Comparison of ENCODE assay signal across 12 cellular contexts in genomic region chr5:141855265-141856029, GRCh38. TPM values are rescaled to one million over a fixed set of nuclear protein-coding genes. Genes with fewer than 3 reads are reported as not detected.
A peak's percentile ranks its signal among the peaks of the same experiment; 100 is the strongest.
DNase-seq lines count a peak whose midpoint lies in the region; ATAC-seq, FAIRE-seq and TF ChIP-seq lines count a peak whose summit lies in the region.
"Had no signal": no experiment of that assay in that cellular context is flagged by ENCODE, and none has a peak within 500 bp of the region (broad histone marks: within the 10 kb centered on the region; RNA-seq: fewer than 3 reads in every experiment).

No MANE protein-coding gene starts in this region.

- TF ChIP-seq CTCF in brain (conservative IDR thresholded peaks at IDR 0.05), result no peak
- no peak for TF ChIP-seq CTCF in mesothelial cell of epicardium (IDR thresholded peaks at IDR 0.05; ENCODE audit: unreplicated experiment)

- ATAC-seq in HG03025 (IDR thresholded peaks at IDR 0.05; ENCODE audit: low FRiP score, unreplicated experiment), result no peak
- ATAC-seq in HG03135 (IDR thresholded peaks at IDR 0.05; ENCODE audit: unreplicated experiment), result no peak

- H3K36me3 Mint-ChIP-seq in brain (peaks cover 30% of the 10 kb centered on the region), mesothelial cell of epicardium (no peaks in the 10 kb centered on the region)

- H3K27ac Mint-ChIP-seq in brain (peak overlapping the region in 4 of 5 experiments; percentile 29 to 59 (median 50)), mesothelial cell of epicardium (peak overlapping the region; percentile 15)

- H3K4me1 Mint-ChIP-seq in brain (peaks cover 56% of the 10 kb centered on the region), mesothelial cell of epicardium (peaks cover 13% of the 10 kb centered on the region)

- DNase-seq in C1 segment of cervical spinal cord (lab: John Stamatoyannopoulos, UW), result peak in 8 of 14 donors; percentile 19 to 79 (median 54)
- DNase-seq in NCI-H1105 (lab: John Stamatoyannopoulos, UW), result peak; percentile 56
- no peak for DNase-seq in mesothelial cell of epicardium (ENCODE audit: low spot score in 2 of 2, unreplicated experiment in 2 of 2)
- no peak for DNase-seq in NK-92 treated with Interleukin-12 subunit alpha and Interleukin-12 subunit beta, amount 100 ng/mL, for 24 hours (lab: John Stamatoyannopoulos, UW)
- no peak for DNase-seq in RCC 7860 (ENCODE audit: low spot score)
- DNase-seq: activated CD4-positive, alpha-beta T cell treated with anti-CD3 and anti-CD28 coated beads for 4 hours; activated gamma-delta T cell; NCI-H187 treated with DMSO at 0.1 percent for 48 hours; stimulated activated CD4-positive, alpha-beta T cell treated with anti-CD3 and anti-CD28 coated beads, Interleukin-12 subunit alpha, Interleukin-12 subunit beta, amount 100 ng/mL, for 4 hours had no signal

- H3K4me3 Mint-ChIP-seq in brain (peak overlapping the region in 1 of 5 experiments; percentile 26), mesothelial cell of epicardium (no peak overlapping the region)

- FAIRE-seq in RCC 7860 (lab: Jason Lieb, UNC), result no peak

- no peaks in the 10 kb centered on the region for H3K27me3 Mint-ChIP-seq in brain
- peaks cover 8% of the 10 kb centered on the region for H3K27me3 Mint-ChIP-seq in mesothelial cell of epicardium (ENCODE audit: low read depth)

- H3K9me3 Mint-ChIP-seq in brain (no peaks in the 10 kb centered on the region), mesothelial cell of epicardium (no peaks in the 10 kb centered on the region)

RNA-seq across cellular contexts. Expression of gene PCDH1, which starts 22.8 kb away (rescaled TPM):
- 35.4 TPM for polyA plus RNA-seq in brain (ENCODE audit: insufficient read depth, low read depth, low replicate concordance)
- total RNA-seq in mesothelial cell of epicardium, result 5.1 to 6.1 TPM (median 5.4 TPM) in 3 replicates

Comparison
In these comparisons a context has a peak if more than half of its experiments do, and no peak if none do; other contexts are left out.
1. DNase-seq: peak in C1 segment of cervical spinal cord (8 of 14) and NCI-H1105 (single experiment); none in mesothelial cell of epicardium (0 of 2), NK-92 treated with Interleukin-12 subunit alpha and Interleukin-12 subunit beta, amount 100 ng/mL, for 24 hours (single experiment) and RCC 7860 (single experiment).